1 cellular context compared by ENCODE assay signal in genomic region chr6:106694343-106694742, GRCh38.
TF ChIP-seq lines count a peak whose summit lies in the region.

No MANE protein-coding gene starts in this region.

TF ChIP-seq in IMR-90, 13 proteins besides CTCF, POLR2A, EP300 and RAD21:
- no peak for TF ChIP-seq MXI1 (IDR thresholded peaks at IDR 0.05; ENCODE audit: borderline replicate concordance, low read depth, low read length)
- TF ChIP-seq, protein P1, sequence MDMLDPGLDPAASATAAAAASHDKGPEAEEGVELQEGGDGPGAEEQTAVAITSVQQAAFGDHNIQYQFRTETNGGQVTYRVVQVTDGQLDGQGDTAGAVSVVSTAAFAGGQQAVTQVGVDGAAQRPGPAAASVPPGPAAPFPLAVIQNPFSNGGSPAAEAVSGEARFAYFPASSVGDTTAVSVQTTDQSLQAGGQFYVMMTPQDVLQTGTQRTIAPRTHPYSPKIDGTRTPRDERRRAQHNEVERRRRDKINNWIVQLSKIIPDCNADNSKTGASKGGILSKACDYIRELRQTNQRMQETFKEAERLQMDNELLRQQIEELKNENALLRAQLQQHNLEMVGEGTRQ (IDR thresholded peaks at IDR 0.05; ENCODE audit: low read depth, low read length), result no peak
- no peak for TF ChIP-seq NFE2L2 (IDR thresholded peaks at IDR 0.05; ENCODE audit: low read depth, low read length)
- TF ChIP-seq CEBPB (IDR thresholded peaks at IDR 0.05; ENCODE audit: low read depth, low read length), result no peak
- no peak for TF ChIP-seq SMC3 (IDR thresholded peaks at IDR 0.05; ENCODE audit: low read depth, low read length)
- TF ChIP-seq MAZ (IDR thresholded peaks at IDR 0.05; ENCODE audit: borderline replicate concordance, low read depth, low read length), result no peak
- no peak for TF ChIP-seq MAFK (IDR thresholded peaks at IDR 0.05; ENCODE audit: low read depth, low read length)
- TF ChIP-seq RFX5 (IDR thresholded peaks at IDR 0.05; ENCODE audit: low read depth, low read length), result no peak
- no peak for TF ChIP-seq CHD1 (IDR thresholded peaks at IDR 0.05; ENCODE audit: low read depth, low read length)
- no peak for TF ChIP-seq RCOR1 (IDR thresholded peaks at IDR 0.05; ENCODE audit: insufficient replicate concordance, low read length)
- TF ChIP-seq BHLHE40 (IDR thresholded peaks at IDR 0.05; ENCODE audit: low read depth, low read length), result no peak
- TF ChIP-seq, protein P2, sequence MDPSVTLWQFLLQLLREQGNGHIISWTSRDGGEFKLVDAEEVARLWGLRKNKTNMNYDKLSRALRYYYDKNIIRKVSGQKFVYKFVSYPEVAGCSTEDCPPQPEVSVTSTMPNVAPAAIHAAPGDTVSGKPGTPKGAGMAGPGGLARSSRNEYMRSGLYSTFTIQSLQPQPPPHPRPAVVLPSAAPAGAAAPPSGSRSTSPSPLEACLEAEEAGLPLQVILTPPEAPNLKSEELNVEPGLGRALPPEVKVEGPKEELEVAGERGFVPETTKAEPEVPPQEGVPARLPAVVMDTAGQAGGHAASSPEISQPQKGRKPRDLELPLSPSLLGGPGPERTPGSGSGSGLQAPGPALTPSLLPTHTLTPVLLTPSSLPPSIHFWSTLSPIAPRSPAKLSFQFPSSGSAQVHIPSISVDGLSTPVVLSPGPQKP (IDR thresholded peaks at IDR 0.05; ENCODE audit: borderline replicate concordance, low read depth, low read length), result no peak
- no peak for TF ChIP-seq FOS (IDR thresholded peaks at IDR 0.05; ENCODE audit: low read depth, low read length)
